15 cellular contexts compared by ENCODE assay signal in the genomic region with DNA sequence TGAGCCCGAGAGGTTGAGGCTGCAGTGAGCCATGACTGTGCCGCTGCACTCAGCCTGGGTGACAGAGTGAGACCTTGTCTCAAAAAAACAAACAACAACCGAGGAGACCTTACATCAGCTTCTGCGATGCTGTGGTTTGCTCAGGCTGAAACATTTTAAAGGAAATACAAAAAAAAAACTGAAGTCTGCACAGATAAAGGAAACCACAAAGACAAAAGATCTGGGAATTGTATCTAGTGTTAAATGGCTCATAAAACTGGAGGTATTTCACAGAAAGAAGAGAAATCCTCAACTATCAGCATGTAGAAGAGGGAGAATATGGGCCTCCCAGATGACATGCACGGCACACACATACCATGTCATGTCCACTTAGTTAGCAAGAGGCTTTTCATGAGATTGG.
DNase-seq lines count a peak whose midpoint lies in the region; ATAC-seq and TF ChIP-seq lines count a peak whose summit lies in the region.
"Had no signal": no experiment of that assay in that cellular context is flagged by ENCODE, and none has a peak within 500 bp of the region (broad histone marks: within the 10 kb centered on the region; RNA-seq: fewer than 3 reads in every experiment).

No MANE protein-coding gene starts in this region.

- H3K4me1 Mint-ChIP-seq in CD4-positive, CD25-positive, alpha-beta regulatory T cell = peaks cover 4 to 15% (median 11%) of the 10 kb centered on the region in 4 donors
- peaks cover 10 to 12% (median 12%) of the 10 kb centered on the region in 3 donors for H3K4me1 Mint-ChIP-seq in CD8-positive, alpha-beta memory T cell
- peaks cover 22% of the 10 kb centered on the region for H3K4me1 Mint-ChIP-seq in activated CD4-positive, alpha-beta memory T cell treated with anti-CD3 and anti-CD28 coated beads, Interleukin-2, amount 10 ng/mL, durations not matched to agents 7 days and 5 days

- H3K9me3 ChIP-seq in CD4-positive, CD25-positive, alpha-beta regulatory T cell (ENCODE audit: control insufficient read depth in 2 of 2, low read length in 2 of 2) = no peaks in the 10 kb centered on the region
- no peaks in the 10 kb centered on the region for H3K9me3 ChIP-seq in CD8-positive, alpha-beta memory T cell (ENCODE audit: low read length)
- H3K9me3 ChIP-seq in hepatocyte (ENCODE audit: low read depth) = no peaks in the 10 kb centered on the region
- H3K9me3 ChIP-seq: esophagus muscularis mucosa, left lung, suprapubic skin had no signal

- H3K27me3 ChIP-seq in CD4-positive, CD25-positive, alpha-beta regulatory T cell (ENCODE audit: control insufficient read depth, insufficient read depth, low read length) = no peaks in the 10 kb centered on the region
- no peaks in the 10 kb centered on the region for H3K27me3 ChIP-seq in CD8-positive, alpha-beta memory T cell (ENCODE audit: insufficient read depth, low read length, poor library complexity, severe bottlenecking)
- no peaks in the 10 kb centered on the region for H3K27me3 ChIP-seq in hepatocyte
- H3K27me3 ChIP-seq: esophagus muscularis mucosa, left lung, suprapubic skin had no signal

- H2AFZ ChIP-seq in hepatocyte = no peak overlapping the region

- no peaks in the 10 kb centered on the region for H3K79me2 ChIP-seq in hepatocyte

- H3K36me3 ChIP-seq in CD4-positive, CD25-positive, alpha-beta regulatory T cell (ENCODE audit: control insufficient read depth, insufficient read depth, low read length) = peaks cover 61% of the 10 kb centered on the region
- H3K36me3 ChIP-seq in CD8-positive, alpha-beta memory T cell (ENCODE audit: insufficient read depth, low read length) = peaks cover 4% of the 10 kb centered on the region
- H3K36me3 ChIP-seq in hepatocyte (replicated peaks; ENCODE audit: insufficient read depth, low read depth) = no peaks in the 10 kb centered on the region

- H3K4me1 ChIP-seq in CD4-positive, CD25-positive, alpha-beta regulatory T cell (ENCODE audit: control insufficient read depth, insufficient read depth, low read length, poor library complexity, severe bottlenecking) = no peaks in the 10 kb centered on the region
- peaks cover 18% of the 10 kb centered on the region for H3K4me1 ChIP-seq in CD8-positive, alpha-beta memory T cell (ENCODE audit: insufficient read depth, low read length)
- no peaks in the 10 kb centered on the region for H3K4me1 ChIP-seq in hepatocyte (ENCODE audit: insufficient read depth)
- H3K4me1 ChIP-seq: esophagus muscularis mucosa, left lung, suprapubic skin had no signal

- no peak overlapping the region for H3K4me2 ChIP-seq in hepatocyte

- H3K27me3 Mint-ChIP-seq in CD4-positive, CD25-positive, alpha-beta regulatory T cell = no peaks in the 10 kb centered on the region
- no peaks in the 10 kb centered on the region for H3K27me3 Mint-ChIP-seq in CD8-positive, alpha-beta memory T cell
- H3K27me3 Mint-ChIP-seq in activated CD4-positive, alpha-beta memory T cell treated with anti-CD3 and anti-CD28 coated beads, Interleukin-2, amount 10 ng/mL, durations not matched to agents 7 days and 5 days = no peaks in the 10 kb centered on the region

- peak overlapping the region; percentile 14 to 47 (median 43) for H3K27ac Mint-ChIP-seq in CD4-positive, CD25-positive, alpha-beta regulatory T cell
- H3K27ac Mint-ChIP-seq in CD8-positive, alpha-beta memory T cell = peak overlapping the region in 5 of 8 donors; percentile 25 to 85 (median 60)
- peak overlapping the region; percentile 79 for H3K27ac Mint-ChIP-seq in activated CD4-positive, alpha-beta memory T cell treated with anti-CD3 and anti-CD28 coated beads, Interleukin-2, amount 10 ng/mL, durations not matched to agents 7 days and 5 days

- H4K20me1 ChIP-seq in hepatocyte (ENCODE audit: insufficient read depth, poor library complexity, severe bottlenecking) = no peaks in the 10 kb centered on the region

- no peak overlapping the region for H3K4me3 ChIP-seq in CD4-positive, CD25-positive, alpha-beta regulatory T cell (ENCODE audit: low read depth, low read length)
- H3K4me3 ChIP-seq in CD8-positive, alpha-beta memory T cell (ENCODE audit: low read length) = no peak overlapping the region
- no peak overlapping the region for H3K4me3 ChIP-seq in hepatocyte
- H3K4me3 ChIP-seq: esophagus muscularis mucosa, left lung, suprapubic skin had no signal

- peaks cover 34% of the 10 kb centered on the region for H3K36me3 Mint-ChIP-seq in CD4-positive, CD25-positive, alpha-beta regulatory T cell
- peaks cover 4 to 61% (median 23%) of the 10 kb centered on the region in 3 donors for H3K36me3 Mint-ChIP-seq in CD8-positive, alpha-beta memory T cell
- H3K36me3 Mint-ChIP-seq in activated CD4-positive, alpha-beta memory T cell treated with anti-CD3 and anti-CD28 coated beads, Interleukin-2, amount 10 ng/mL, durations not matched to agents 7 days and 5 days (ENCODE audit: low read depth) = peaks cover 37% of the 10 kb centered on the region

- no peak for TF ChIP-seq CTCF in hepatocyte (IDR thresholded peaks at IDR 0.05; ENCODE audit: poor library complexity)

- DNase-seq in CD4-positive, CD25-positive, alpha-beta regulatory T cell = no peak
- peak in 1 of 5 donors; percentile 9 for DNase-seq in CD8-positive, alpha-beta memory T cell
- DNase-seq in activated CD4-positive, alpha-beta memory T cell treated with anti-CD3 and anti-CD28 coated beads, Interleukin-2, amount 10 ng/mL, durations not matched to agents 7 days and 5 days = no peak
- no peak for DNase-seq in hepatocyte (ENCODE audit: low spot score)
- DNase-seq in NCI-H1048 (lab: John Stamatoyannopoulos, UW) = no peak
- DNase-seq: AML-193; DMS53; left lung; NCI-H187 treated with DMSO at 0.1 percent for 48 hours; NCI-H446 treated with DMSO at 0.1 percent for 48 hours; stimulated activated CD8-positive, alpha-beta memory T cell treated with anti-CD3 and anti-CD28 coated beads, Interleukin-4, amount 100 ng/mL, for 48 hours had no signal

- no peaks in the 10 kb centered on the region for H3K9me3 Mint-ChIP-seq in CD4-positive, CD25-positive, alpha-beta regulatory T cell
- no peaks in the 10 kb centered on the region for H3K9me3 Mint-ChIP-seq in CD8-positive, alpha-beta memory T cell
- no peaks in the 10 kb centered on the region for H3K9me3 Mint-ChIP-seq in activated CD4-positive, alpha-beta memory T cell treated with anti-CD3 and anti-CD28 coated beads, Interleukin-2, amount 10 ng/mL, durations not matched to agents 7 days and 5 days

- WGBS in hepatocyte (ENCODE audit: low lambda C conversion rate, missing lambda C conversion rate) = 80% methylated on average over 5 of the region's 5 CpGs

- H3K9me2 ChIP-seq in hepatocyte (replicated peaks; ENCODE audit: insufficient read depth) = no peaks in the 10 kb centered on the region

- POLR2A ChIA-PET in CD8-positive, alpha-beta memory T cell (lab: Charles Lee) = no interaction called here
- POLR2A ChIA-PET in activated CD4-positive, alpha-beta memory T cell treated with anti-CD3 and anti-CD28 coated beads, Interleukin-2, amount 10 ng/mL, durations not matched to agents 7 days and 5 days (lab: Charles Lee) = no interaction called here

- no peak for ATAC-seq in CD4-positive, CD25-positive, alpha-beta regulatory T cell (ENCODE audit: low read depth in 2 of 2)
- ATAC-seq in HG02884 (IDR thresholded peaks at IDR 0.05; ENCODE audit: unreplicated experiment) (no peak), HG02623 (IDR thresholded peaks at IDR 0.05; ENCODE audit: unreplicated experiment) (no peak)
- ATAC-seq: left lung had no signal

- CTCF ChIA-PET in CD8-positive, alpha-beta memory T cell (lab: Charles Lee) = no interaction called here
- CTCF ChIA-PET in activated CD4-positive, alpha-beta memory T cell treated with anti-CD3 and anti-CD28 coated beads, Interleukin-2, amount 10 ng/mL, durations not matched to agents 7 days and 5 days (lab: Charles Lee) = interaction anchor here (0.7 to 1.7 kb wide), 3 partner anchors 9 to 29 kb away, joined by 3 to 7 read pairs (median 3); no protein-coding TSS in a partner anchor

- no peak overlapping the region for H3K4me3 Mint-ChIP-seq in CD4-positive, CD25-positive, alpha-beta regulatory T cell
- no peak overlapping the region for H3K4me3 Mint-ChIP-seq in CD8-positive, alpha-beta memory T cell
- H3K4me3 Mint-ChIP-seq in activated CD4-positive, alpha-beta memory T cell treated with anti-CD3 and anti-CD28 coated beads, Interleukin-2, amount 10 ng/mL, durations not matched to agents 7 days and 5 days = no peak overlapping the region

- no peak overlapping the region for H3K27ac ChIP-seq in CD4-positive, CD25-positive, alpha-beta regulatory T cell (ENCODE audit: insufficient read depth, low read length, poor library complexity, severe bottlenecking)
- H3K27ac ChIP-seq in CD8-positive, alpha-beta memory T cell (ENCODE audit: low read depth, low read length) = no peak overlapping the region
- peak overlapping the region; percentile 74 for H3K27ac ChIP-seq in hepatocyte
- H3K27ac ChIP-seq: esophagus muscularis mucosa, left lung, suprapubic skin had no signal
